Comparison of ENCODE assay signal across 30 cellular contexts in the genomic region with DNA sequence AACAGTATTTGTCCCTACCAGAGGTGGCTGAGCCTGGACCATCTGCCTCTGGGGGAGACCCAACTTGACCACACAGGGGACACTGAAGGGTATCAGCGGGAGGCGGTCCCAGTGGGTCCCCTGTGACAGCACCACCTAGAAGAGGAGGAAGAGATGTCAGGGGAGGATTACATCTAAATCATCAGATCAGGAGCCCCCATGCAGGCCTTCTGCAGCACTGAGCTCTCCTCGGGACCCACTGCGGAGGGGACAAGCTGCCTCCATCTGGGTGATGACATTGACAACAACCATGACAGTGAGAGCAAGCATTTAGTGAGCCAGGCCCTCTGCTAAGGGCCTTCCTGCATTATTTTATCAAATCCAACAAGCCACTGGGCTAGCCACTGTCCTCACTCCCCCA. TPM values are rescaled to one million over a fixed set of nuclear protein-coding genes. Genes with fewer than 3 reads are reported as not detected.
A peak's percentile ranks its signal among the peaks of the same experiment; 100 is the strongest.
DNase-seq lines count a peak whose midpoint lies in the region; ATAC-seq and FAIRE-seq lines count a peak whose summit lies in the region.
"Had no signal": no experiment of that assay in that cellular context is flagged by ENCODE, and none has a peak within 500 bp of the region (broad histone marks: within the 10 kb centered on the region; RNA-seq: fewer than 3 reads in every experiment).

No MANE protein-coding gene starts in this region.

- no peak for DNase-seq in T-helper 2 cell treated with Interferon-gamma antibody and Interleukin-4, amounts not matched to agents 5 μg/mL and 100 μg/mL, for 36 hours (ENCODE audit: low spot score)
- DNase-seq in T-helper 2 cell (no peak), GM18507 (ENCODE audit: extremely low spot score, insufficient read length, low read depth) (no peak), putamen (ENCODE audit: low spot score) (no peak), substantia nigra (lab: John Stamatoyannopoulos, UW) (no peak), frontal cortex (ENCODE audit: low spot score in 2 of 2) (no peak)
- no peak for DNase-seq in activated naive CD8-positive, alpha-beta T cell treated with anti-CD3 and anti-CD28 coated beads, Interleukin-2, amount 50 U/mL, for 24 hours
- DNase-seq in natural killer cell treated with Interleukin-12 subunit alpha and Interleukin-12 subunit beta and Interleukin-15 and Interleukin-18, amount 100 ng/mL, for 72 hours (ENCODE audit: low spot score): no peak
- DNase-seq: activated CD4-positive, alpha-beta T cell treated with anti-CD3 and anti-CD28 coated beads, Interleukin-2, amount 50 U/mL, for 1 hour; activated CD8-positive, alpha-beta memory T cell treated with anti-CD3 and anti-CD28 coated beads, Interleukin-2, amount 50 U/mL, for 48 hours; activated gamma-delta T cell treated with Interleukin-2 at 50 U/mL for 16 hours; AML-193; Caco-2; cortex of kidney; DND-41; Karpas-422; NCI-H1694; NCI-H2171 treated with DMSO at 0.1 percent for 48 hours; NCI-H524 treated with DMSO at 0.1 percent for 48 hours; sigmoid colon; SJCRH30; stimulated activated CD4-positive, alpha-beta T cell treated with anti-CD3 and anti-CD28 coated beads, Interleukin-15, amount 100 ng/mL, for 24 hours had no signal

- H3K27me3 Mint-ChIP-seq in T-helper 2 cell treated with Interferon-gamma antibody and Interleukin-4, amounts not matched to agents 5 μg/mL and 100 μg/mL, for 36 hours (ENCODE audit: low read depth): no peaks in the 10 kb centered on the region
- no peaks in the 10 kb centered on the region for H3K27me3 Mint-ChIP-seq in activated naive CD8-positive, alpha-beta T cell treated with anti-CD3 and anti-CD28 coated beads, Interleukin-2, amount 50 U/mL, for 24 hours
- H3K27me3 Mint-ChIP-seq in natural killer cell treated with Interleukin-12 subunit alpha and Interleukin-12 subunit beta and Interleukin-15 and Interleukin-18, amount 100 ng/mL, for 72 hours: no peaks in the 10 kb centered on the region
- H3K27me3 Mint-ChIP-seq: progenitor cell of endocrine pancreas, type B pancreatic cell had no signal

- H3K27ac Mint-ChIP-seq in T-helper 2 cell treated with Interferon-gamma antibody and Interleukin-4, amounts not matched to agents 5 μg/mL and 100 μg/mL, for 36 hours: peak overlapping the region; percentile 26
- peak overlapping the region; percentile 10 for H3K27ac Mint-ChIP-seq in activated naive CD8-positive, alpha-beta T cell treated with anti-CD3 and anti-CD28 coated beads, Interleukin-2, amount 50 U/mL, for 24 hours
- H3K27ac Mint-ChIP-seq in natural killer cell treated with Interleukin-12 subunit alpha and Interleukin-12 subunit beta and Interleukin-15 and Interleukin-18, amount 100 ng/mL, for 72 hours: peak overlapping the region; percentile 62 to 70
- H3K27ac Mint-ChIP-seq: type B pancreatic cell had no signal

- H3K4me1 Mint-ChIP-seq in T-helper 2 cell treated with Interferon-gamma antibody and Interleukin-4, amounts not matched to agents 5 μg/mL and 100 μg/mL, for 36 hours (ENCODE audit: low read depth): peaks cover 11% of the 10 kb centered on the region
- H3K4me1 Mint-ChIP-seq in activated naive CD8-positive, alpha-beta T cell treated with anti-CD3 and anti-CD28 coated beads, Interleukin-2, amount 50 U/mL, for 24 hours: peaks cover 26% of the 10 kb centered on the region
- H3K4me1 Mint-ChIP-seq in natural killer cell treated with Interleukin-12 subunit alpha and Interleukin-12 subunit beta and Interleukin-15 and Interleukin-18, amount 100 ng/mL, for 72 hours (ENCODE audit: low read depth in 2 of 2): peaks cover 27 to 48% of the 10 kb centered on the region in 2 donors

- FAIRE-seq in GM18507 (lab: Jason Lieb, UNC) (peak; percentile 5), frontal cortex (lab: Jason Lieb, UNC) (no peak)
- FAIRE-seq: A204.1, bronchial epithelial cell, endometrium, islet of Langerhans had no signal

- peaks cover 92% of the 10 kb centered on the region for H3K36me3 Mint-ChIP-seq in T-helper 2 cell treated with Interferon-gamma antibody and Interleukin-4, amounts not matched to agents 5 μg/mL and 100 μg/mL, for 36 hours (ENCODE audit: low read depth)
- peaks cover 75% of the 10 kb centered on the region for H3K36me3 Mint-ChIP-seq in activated naive CD8-positive, alpha-beta T cell treated with anti-CD3 and anti-CD28 coated beads, Interleukin-2, amount 50 U/mL, for 24 hours (ENCODE audit: low read depth)
- peaks cover 42% of the 10 kb centered on the region for H3K36me3 Mint-ChIP-seq in natural killer cell treated with Interleukin-12 subunit alpha and Interleukin-12 subunit beta and Interleukin-15 and Interleukin-18, amount 100 ng/mL, for 72 hours

- no peak overlapping the region for H3K27ac ChIP-seq in substantia nigra (ENCODE audit: low read depth, low read length, poor library complexity, severe bottlenecking)
- H3K27ac ChIP-seq: SJCRH30 had no signal

- H3K9me3 Mint-ChIP-seq in T-helper 2 cell treated with Interferon-gamma antibody and Interleukin-4, amounts not matched to agents 5 μg/mL and 100 μg/mL, for 36 hours: no peaks in the 10 kb centered on the region
- no peaks in the 10 kb centered on the region for H3K9me3 Mint-ChIP-seq in activated naive CD8-positive, alpha-beta T cell treated with anti-CD3 and anti-CD28 coated beads, Interleukin-2, amount 50 U/mL, for 24 hours
- H3K9me3 Mint-ChIP-seq in natural killer cell treated with Interleukin-12 subunit alpha and Interleukin-12 subunit beta and Interleukin-15 and Interleukin-18, amount 100 ng/mL, for 72 hours: no peaks in the 10 kb centered on the region
- H3K9me3 Mint-ChIP-seq: type B pancreatic cell had no signal

- H3K4me3 Mint-ChIP-seq in T-helper 2 cell treated with Interferon-gamma antibody and Interleukin-4, amounts not matched to agents 5 μg/mL and 100 μg/mL, for 36 hours: no peak overlapping the region
- no peak overlapping the region for H3K4me3 Mint-ChIP-seq in activated naive CD8-positive, alpha-beta T cell treated with anti-CD3 and anti-CD28 coated beads, Interleukin-2, amount 50 U/mL, for 24 hours
- no peak overlapping the region for H3K4me3 Mint-ChIP-seq in natural killer cell treated with Interleukin-12 subunit alpha and Interleukin-12 subunit beta and Interleukin-15 and Interleukin-18, amount 100 ng/mL, for 72 hours
- H3K4me3 Mint-ChIP-seq: type B pancreatic cell had no signal

- ATAC-seq in activated naive CD8-positive, alpha-beta T cell treated with anti-CD3 and anti-CD28 coated beads, Interleukin-2, amount 50 U/mL, for 24 hours: no peak
- ATAC-seq in natural killer cell treated with Interleukin-12 subunit alpha and Interleukin-12 subunit beta and Interleukin-15 and Interleukin-18, amount 100 ng/mL, for 72 hours: no peak
- ATAC-seq: Panc1 had no signal

RNA-seq across cellular contexts. Expression of gene ORM2, which starts 12.3 kb away (rescaled TPM):
- total RNA-seq in natural killer cell treated with Interleukin-12 subunit alpha and Interleukin-12 subunit beta and Interleukin-15 and Interleukin-18, amount 100 ng/mL, for 72 hours: not detected
- total RNA-seq in frontal cortex: not detected
- total RNA-seq: bronchial epithelial cell, mononuclear cell, sigmoid colon, SJCRH30 had no signal

RNA-seq across cellular contexts. Expression of gene ORM1, which starts 19.1 kb away (rescaled TPM):
- total RNA-seq in natural killer cell treated with Interleukin-12 subunit alpha and Interleukin-12 subunit beta and Interleukin-15 and Interleukin-18, amount 100 ng/mL, for 72 hours: not detected
- total RNA-seq in frontal cortex: 0.82 TPM
- total RNA-seq: bronchial epithelial cell, mononuclear cell, sigmoid colon, SJCRH30 had no signal

RNA-seq across cellular contexts. Expression of gene AKNA, which starts 45.8 kb away (rescaled TPM):
- total RNA-seq in natural killer cell treated with Interleukin-12 subunit alpha and Interleukin-12 subunit beta and Interleukin-15 and Interleukin-18, amount 100 ng/mL, for 72 hours: 100 to 1,000 TPM; 332 to 469 TPM
- total RNA-seq in frontal cortex: 3.3 TPM

Comparison
In these comparisons a context has a peak if more than half of its experiments do, and no peak if none do; other contexts are left out.
1. H3K27ac Mint-ChIP-seq: peak in every context shown above with its lines; median percentile 66 in natural killer cell treated with Interleukin-12 subunit alpha and Interleukin-12 subunit beta and Interleukin-15 and Interleukin-18, amount 100 ng/mL, for 72 hours; 26 in T-helper 2 cell treated with Interferon-gamma antibody and Interleukin-4, amounts not matched to agents 5 μg/mL and 100 μg/mL, for 36 hours; 10 in activated naive CD8-positive, alpha-beta T cell treated with anti-CD3 and anti-CD28 coated beads, Interleukin-2, amount 50 U/mL, for 24 hours.
2. RNA of gene AKNA, which starts 45.8 kb away (total RNA-seq): 332 to 469 TPM in natural killer cell treated with Interleukin-12 subunit alpha and Interleukin-12 subunit beta and Interleukin-15 and Interleukin-18, amount 100 ng/mL, for 72 hours; 3.3 TPM in frontal cortex (single experiment); every median in the first group is over 10 times any median in the second.